Comparison of ENCODE assay signal across 8 cellular contexts in genomic region chr7:130986271-130986690, GRCh38.
DNase-seq lines count a peak whose midpoint lies in the region; ATAC-seq and TF ChIP-seq lines count a peak whose summit lies in the region.
"Had no signal": no experiment of that assay in that cellular context is flagged by ENCODE, and none has a peak within 500 bp of the region (broad histone marks: within the 10 kb centered on the region; RNA-seq: fewer than 3 reads in every experiment).

No MANE protein-coding gene starts in this region.

- TF ChIP-seq CTCF in breast epithelium (IDR thresholded peaks at IDR 0.05) = no peak
- TF ChIP-seq CTCF in GM13977 (IDR thresholded peaks at IDR 0.05; ENCODE audit: extremely low read depth, insufficient read depth, missing control alignments) = no peak

- no peak for DNase-seq in T-helper 17 cell
- no peak for DNase-seq in breast epithelium (ENCODE audit: low spot score in 2 of 2)
- peak; percentile 17 to 23 (median 18) for DNase-seq in immature natural killer cell
- DNase-seq in stimulated activated naive CD8-positive, alpha-beta T cell treated with anti-CD3 and anti-CD28 coated beads, Interleukin-15, amount 100 ng/mL, for 72 hours = no peak
- no peak for DNase-seq in GM13977 (ENCODE audit: low spot score)
- no peak for DNase-seq in DMS114 treated with DMSO at 0.1 percent for 48 hours (lab: John Stamatoyannopoulos, UW; ENCODE audit: unreplicated experiment)
- DNase-seq: RPMI8226 had no signal

- ATAC-seq in T-helper 17 cell = peak; percentile 37
- ATAC-seq in stimulated activated naive CD8-positive, alpha-beta T cell treated with anti-CD3 and anti-CD28 coated beads, Interleukin-15, amount 100 ng/mL, for 72 hours = peak; percentile 54
- ATAC-seq in GM18870 (IDR thresholded peaks at IDR 0.05; ENCODE audit: unreplicated experiment) = no peak

- H3K27ac Mint-ChIP-seq in T-helper 17 cell = no peak overlapping the region
- H3K27ac Mint-ChIP-seq in immature natural killer cell = peak overlapping the region; percentile 56 to 89 (median 76)
- H3K27ac Mint-ChIP-seq in stimulated activated naive CD8-positive, alpha-beta T cell treated with anti-CD3 and anti-CD28 coated beads, Interleukin-15, amount 100 ng/mL, for 72 hours = peak overlapping the region in 1 of 2 donors; percentile 66

- peak overlapping the region; percentile 77 to 81 for H3K27ac ChIP-seq in breast epithelium

- H3K4me1 Mint-ChIP-seq in T-helper 17 cell (peaks cover 57% of the 10 kb centered on the region), immature natural killer cell (peaks cover 34 to 67% of the 10 kb centered on the region in 2 donors)
- peaks cover 62% of the 10 kb centered on the region for H3K4me1 Mint-ChIP-seq in stimulated activated naive CD8-positive, alpha-beta T cell treated with anti-CD3 and anti-CD28 coated beads, Interleukin-15, amount 100 ng/mL, for 72 hours

- peak overlapping the region; percentile 85 for H3K4me3 Mint-ChIP-seq in T-helper 17 cell
- peak overlapping the region in 4 of 5 donors; percentile 14 to 49 (median 31) for H3K4me3 Mint-ChIP-seq in immature natural killer cell
- H3K4me3 Mint-ChIP-seq in stimulated activated naive CD8-positive, alpha-beta T cell treated with anti-CD3 and anti-CD28 coated beads, Interleukin-15, amount 100 ng/mL, for 72 hours = peak overlapping the region; percentile 14 to 32

- no peak for TF ChIP-seq POLR2A in breast epithelium (IDR thresholded peaks at IDR 0.05)

- H3K27me3 Mint-ChIP-seq in T-helper 17 cell (no peaks in the 10 kb centered on the region), immature natural killer cell (ENCODE audit: low read depth in 3 of 3) (peaks cover 3 to 7% (median 3%) of the 10 kb centered on the region in 3 donors)
- no peaks in the 10 kb centered on the region for H3K27me3 Mint-ChIP-seq in stimulated activated naive CD8-positive, alpha-beta T cell treated with anti-CD3 and anti-CD28 coated beads, Interleukin-15, amount 100 ng/mL, for 72 hours

- no peaks in the 10 kb centered on the region for H3K27me3 ChIP-seq in breast epithelium

- peaks cover 8 to 32% of the 10 kb centered on the region in 2 donors for H3K4me1 ChIP-seq in breast epithelium

- no peaks in the 10 kb centered on the region for H3K36me3 ChIP-seq in breast epithelium

- in situ Hi-C loops in GM13977 (cut with MboI; ENCODE audit: low pct_unique_long_range_greater_than_20kb, low sequenced_read_pairs, unreplicated experiment) = no loop called here

- H3K9me3 ChIP-seq in T-helper 17 cell (ENCODE audit: control insufficient read depth, low read length, poor library complexity, severe bottlenecking) (no peaks in the 10 kb centered on the region), breast epithelium (no peaks in the 10 kb centered on the region)

- intact Hi-C loops in breast epithelium (cut with DNase I; ENCODE audit: low total_unique reads) = loop anchor here (5.0 kb wide), 1 partner anchor 419 kb away; no protein-coding TSS in a partner anchor

- H3K4me3 ChIP-seq in breast epithelium = peak overlapping the region in 1 of 3 donors; percentile 9

- H3K36me3 Mint-ChIP-seq in T-helper 17 cell (ENCODE audit: low read depth) (peaks cover 16% of the 10 kb centered on the region), immature natural killer cell (peaks cover 0 to 3% (median 0%) of the 10 kb centered on the region in 3 donors)

- H3K9me3 Mint-ChIP-seq in immature natural killer cell = no peaks in the 10 kb centered on the region
- no peaks in the 10 kb centered on the region for H3K9me3 Mint-ChIP-seq in stimulated activated naive CD8-positive, alpha-beta T cell treated with anti-CD3 and anti-CD28 coated beads, Interleukin-15, amount 100 ng/mL, for 72 hours

Comparison
In these comparisons a context has a peak if more than half of its experiments do, and no peak if none do; other contexts are left out.
1. DNase-seq: peak in immature natural killer cell (3 of 3); none in T-helper 17 cell (0 of 3), breast epithelium (0 of 2), stimulated activated naive CD8-positive, alpha-beta T cell treated with anti-CD3 and anti-CD28 coated beads, Interleukin-15, amount 100 ng/mL, for 72 hours (0 of 2), GM13977 (single experiment) and DMS114 treated with DMSO at 0.1 percent for 48 hours (single experiment).
2. H3K4me3 Mint-ChIP-seq: peak in every context shown above with its lines; median percentile 85 in T-helper 17 cell; 31 in immature natural killer cell; 23 in stimulated activated naive CD8-positive, alpha-beta T cell treated with anti-CD3 and anti-CD28 coated beads, Interleukin-15, amount 100 ng/mL, for 72 hours.